In the genomic region with DNA sequence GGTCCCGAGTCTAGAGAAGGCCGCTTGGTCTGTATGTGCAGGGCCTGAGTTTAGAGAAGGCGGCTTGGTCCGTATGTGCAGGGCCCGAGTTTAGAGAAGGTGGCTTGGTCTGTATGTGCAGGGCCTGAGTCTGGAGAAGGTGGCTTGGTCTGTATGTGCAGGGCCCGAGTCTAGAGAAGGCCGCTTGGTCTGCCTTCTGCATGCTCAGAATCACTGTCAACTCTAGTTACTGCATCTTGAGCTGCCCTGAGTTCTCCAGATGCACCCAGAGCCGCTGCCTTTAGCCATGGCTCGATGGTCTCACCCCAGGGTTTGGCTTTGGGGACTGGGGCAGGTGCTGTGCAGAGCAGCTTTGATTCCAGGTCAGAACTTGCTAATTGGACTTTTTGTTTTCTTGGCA, we compare ENCODE assay signal across 19 cellular contexts. TPM values are rescaled to one million over a fixed set of nuclear protein-coding genes. Genes with fewer than 3 reads are reported as not detected.
DNase-seq lines count a peak whose midpoint lies in the region; ATAC-seq, FAIRE-seq and TF ChIP-seq lines count a peak whose summit lies in the region.
"Had no signal": no experiment of that assay in that cellular context is flagged by ENCODE, and none has a peak within 500 bp of the region (broad histone marks: within the 10 kb centered on the region; RNA-seq: fewer than 3 reads in every experiment).

No MANE protein-coding gene starts in this region.

- DNase-seq in GM23248 (no peak), NCI-H69 (lab: John Stamatoyannopoulos, UW) (peak; percentile 48), kidney (peak; percentile 37), osteocyte (ENCODE audit: extremely low spot score, unreplicated experiment) (no peak), amniotic stem cell (lab: John Stamatoyannopoulos, UW) (no peak), WTC11 (ENCODE audit: low spot score) (no peak)
- DNase-seq: Calu3; CD4-positive, alpha-beta memory T cell; GF-D8; GOT3; MM.1S; NCI-H1092 treated with DMSO at 0.1 percent for 48 hours; NCI-H187; NCI-H226; NCI-H524; PC-9; SJCRH30 had no signal

- no peak for ATAC-seq in stimulated activated memory B cell treated with anti-CD40 and anti-IgM and Interleukin-4, amounts not matched to agents 10 μg/mL and 1 μg/mL and 100 μg/mL, for 72 hours
- ATAC-seq in WTC11: no peak
- ATAC-seq: A549 had no signal

- 78 to 79% methylated on average over 6 to 9 of the region's 9 CpGs for WGBS in GM23248 (ENCODE audit: low coverage in 1 of 2, low lambda C conversion rate in 2 of 2, missing lambda C conversion rate in 2 of 2), 2 experiments

- no peaks in the 10 kb centered on the region for H3K9me3 ChIP-seq in GM23248 (ENCODE audit: low read depth)
- no peaks in the 10 kb centered on the region for H3K9me3 ChIP-seq in kidney (ENCODE audit: control insufficient read depth in 1 of 2, low read length in 2 of 2)
- H3K9me3 ChIP-seq: A549, SJCRH30 had no signal

- H3K9me3 Mint-ChIP-seq in osteocyte (ENCODE audit: unreplicated experiment) (no peaks in the 10 kb centered on the region), WTC11 (no peaks in the 10 kb centered on the region)
- no peaks in the 10 kb centered on the region for H3K9me3 Mint-ChIP-seq in stimulated activated memory B cell treated with anti-CD40 and anti-IgM and Interleukin-4, amounts not matched to agents 10 μg/mL and 1 μg/mL and 100 μg/mL, for 72 hours
- H3K9me3 Mint-ChIP-seq: CD4-positive, alpha-beta memory T cell had no signal

- no peak overlapping the region for H3K4me3 ChIP-seq in GM23248
- no peak overlapping the region for H3K4me3 ChIP-seq in kidney (ENCODE audit: low read length in 2 of 2)
- H3K4me3 ChIP-seq: A549, PC-9, SJCRH30 had no signal

- H3K4me2 ChIP-seq in GM23248 (ENCODE audit: unreplicated experiment): no peak overlapping the region
- H3K4me2 ChIP-seq: A549, PC-9 had no signal

- TF ChIP-seq CTCF in kidney (IDR thresholded peaks at IDR 0.05; ENCODE audit: borderline replicate concordance, extremely low read depth, insufficient read depth): no peak
- TF ChIP-seq CTCF in osteocyte (IDR thresholded peaks at IDR 0.05): no peak
- no peak for TF ChIP-seq CTCF in WTC11 (IDR thresholded peaks at IDR 0.05)

- H3K36me3 ChIP-seq in GM23248 (ENCODE audit: low read depth) (peaks cover 9% of the 10 kb centered on the region; the same call in 1 of the 2 replicates), kidney (ENCODE audit: control insufficient read depth in 1 of 2, insufficient read depth in 2 of 2, low read length in 2 of 2) (no peaks in the 10 kb centered on the region)
- H3K36me3 ChIP-seq: SJCRH30 had no signal

- no peak for FAIRE-seq in kidney (lab: Jason Lieb, UNC)
- FAIRE-seq: A549 had no signal

- POLR2A ChIA-PET in WTC11 (lab: Charles Lee): no interaction called here

- peaks cover 4% of the 10 kb centered on the region; the same call in 1 of the 2 replicates for H3K79me2 ChIP-seq in GM23248 (ENCODE audit: insufficient read depth)

- H3K9ac ChIP-seq in GM23248 (no peak overlapping the region), kidney (ENCODE audit: low read length in 2 of 2) (no peak overlapping the region)

- peak overlapping the region; percentile 50 for H3K27ac ChIP-seq in GM23248
- no peak overlapping the region for H3K27ac ChIP-seq in kidney (ENCODE audit: low read depth in 2 of 2, low read length in 2 of 2)
- H3K27ac ChIP-seq: A549, PC-9, SJCRH30 had no signal

- no peaks in the 10 kb centered on the region for H3K27me3 Mint-ChIP-seq in osteocyte (ENCODE audit: unreplicated experiment)
- no peaks in the 10 kb centered on the region for H3K27me3 Mint-ChIP-seq in stimulated activated memory B cell treated with anti-CD40 and anti-IgM and Interleukin-4, amounts not matched to agents 10 μg/mL and 1 μg/mL and 100 μg/mL, for 72 hours
- no peaks in the 10 kb centered on the region; the same call in 1 of the 2 replicates for H3K27me3 Mint-ChIP-seq in WTC11 (ENCODE audit: low read depth)

- peaks cover 18% of the 10 kb centered on the region; the same call in 1 of the 2 replicates for H3F3A ChIP-seq in GM23248 (ENCODE audit: insufficient read depth)

- H3K4me1 ChIP-seq in GM23248 (ENCODE audit: insufficient read depth): peaks cover 15% of the 10 kb centered on the region; the same call in 1 of the 2 replicates
- H3K4me1 ChIP-seq in kidney (ENCODE audit: control insufficient read depth in 1 of 2, insufficient read depth in 1 of 2, low read depth in 1 of 2, low read length in 2 of 2): no peaks in the 10 kb centered on the region

- CTCF ChIA-PET in WTC11 (lab: Charles Lee): interaction anchor here (1.2 to 2.1 kb wide), 2 partner anchors 13 to 19 kb away, joined by 3 to 12 read pairs; no protein-coding TSS in a partner anchor

- H3K4me1 Mint-ChIP-seq in osteocyte (ENCODE audit: unreplicated experiment) (peaks cover 62% of the 10 kb centered on the region), WTC11 (peaks cover 18% of the 10 kb centered on the region)
- no peaks in the 10 kb centered on the region for H3K4me1 Mint-ChIP-seq in stimulated activated memory B cell treated with anti-CD40 and anti-IgM and Interleukin-4, amounts not matched to agents 10 μg/mL and 1 μg/mL and 100 μg/mL, for 72 hours

- H3K9me2 ChIP-seq in GM23248 (ENCODE audit: insufficient read depth): no peaks in the 10 kb centered on the region

- in situ Hi-C loops in GM23248 (cut with MboI): no loop called here

- H3K27ac Mint-ChIP-seq in osteocyte (ENCODE audit: unreplicated experiment) (peak overlapping the region; percentile 93), WTC11 (no peak overlapping the region)
- H3K27ac Mint-ChIP-seq in stimulated activated memory B cell treated with anti-CD40 and anti-IgM and Interleukin-4, amounts not matched to agents 10 μg/mL and 1 μg/mL and 100 μg/mL, for 72 hours: no peak overlapping the region
- H3K27ac Mint-ChIP-seq: CD4-positive, alpha-beta memory T cell had no signal

- H4K20me1 ChIP-seq in GM23248 (ENCODE audit: insufficient read depth): no peaks in the 10 kb centered on the region

- H3K36me3 Mint-ChIP-seq in osteocyte (ENCODE audit: unreplicated experiment): peaks cover 15% of the 10 kb centered on the region
- H3K36me3 Mint-ChIP-seq in stimulated activated memory B cell treated with anti-CD40 and anti-IgM and Interleukin-4, amounts not matched to agents 10 μg/mL and 1 μg/mL and 100 μg/mL, for 72 hours: peaks cover 43% of the 10 kb centered on the region
- H3K36me3 Mint-ChIP-seq in WTC11: no peaks in the 10 kb centered on the region
- H3K36me3 Mint-ChIP-seq: CD4-positive, alpha-beta memory T cell had no signal

- intact Hi-C loops in kidney (cut with DNase I): no loop called here

- H2AFZ ChIP-seq in GM23248: no peak overlapping the region
- H2AFZ ChIP-seq: PC-9 had no signal

- H3K27me3 ChIP-seq in GM23248 (replicated peaks; ENCODE audit: insufficient read depth): no peaks in the 10 kb centered on the region
- H3K27me3 ChIP-seq: SJCRH30 had no signal

- H3K4me3 Mint-ChIP-seq in osteocyte (ENCODE audit: unreplicated experiment) (no peak overlapping the region), WTC11 (no peak overlapping the region)
- H3K4me3 Mint-ChIP-seq in stimulated activated memory B cell treated with anti-CD40 and anti-IgM and Interleukin-4, amounts not matched to agents 10 μg/mL and 1 μg/mL and 100 μg/mL, for 72 hours: no peak overlapping the region
- H3K4me3 Mint-ChIP-seq: CD4-positive, alpha-beta memory T cell had no signal

TF ChIP-seq in WTC11, 78 proteins besides CTCF, POLR2A, EP300 and RAD21 (continues in another document):
- TF ChIP-seq FOXK1 (CRISPR knock-in tag; IDR thresholded peaks at IDR 0.05): no peak
- TF ChIP-seq TEAD1 (CRISPR knock-in tag; IDR thresholded peaks at IDR 0.05): no peak
- TF ChIP-seq GRHL2 (CRISPR knock-in tag; IDR thresholded peaks at IDR 0.05; ENCODE audit: insufficient replicate concordance, severe bottlenecking): no peak
- TF ChIP-seq, protein P1, sequence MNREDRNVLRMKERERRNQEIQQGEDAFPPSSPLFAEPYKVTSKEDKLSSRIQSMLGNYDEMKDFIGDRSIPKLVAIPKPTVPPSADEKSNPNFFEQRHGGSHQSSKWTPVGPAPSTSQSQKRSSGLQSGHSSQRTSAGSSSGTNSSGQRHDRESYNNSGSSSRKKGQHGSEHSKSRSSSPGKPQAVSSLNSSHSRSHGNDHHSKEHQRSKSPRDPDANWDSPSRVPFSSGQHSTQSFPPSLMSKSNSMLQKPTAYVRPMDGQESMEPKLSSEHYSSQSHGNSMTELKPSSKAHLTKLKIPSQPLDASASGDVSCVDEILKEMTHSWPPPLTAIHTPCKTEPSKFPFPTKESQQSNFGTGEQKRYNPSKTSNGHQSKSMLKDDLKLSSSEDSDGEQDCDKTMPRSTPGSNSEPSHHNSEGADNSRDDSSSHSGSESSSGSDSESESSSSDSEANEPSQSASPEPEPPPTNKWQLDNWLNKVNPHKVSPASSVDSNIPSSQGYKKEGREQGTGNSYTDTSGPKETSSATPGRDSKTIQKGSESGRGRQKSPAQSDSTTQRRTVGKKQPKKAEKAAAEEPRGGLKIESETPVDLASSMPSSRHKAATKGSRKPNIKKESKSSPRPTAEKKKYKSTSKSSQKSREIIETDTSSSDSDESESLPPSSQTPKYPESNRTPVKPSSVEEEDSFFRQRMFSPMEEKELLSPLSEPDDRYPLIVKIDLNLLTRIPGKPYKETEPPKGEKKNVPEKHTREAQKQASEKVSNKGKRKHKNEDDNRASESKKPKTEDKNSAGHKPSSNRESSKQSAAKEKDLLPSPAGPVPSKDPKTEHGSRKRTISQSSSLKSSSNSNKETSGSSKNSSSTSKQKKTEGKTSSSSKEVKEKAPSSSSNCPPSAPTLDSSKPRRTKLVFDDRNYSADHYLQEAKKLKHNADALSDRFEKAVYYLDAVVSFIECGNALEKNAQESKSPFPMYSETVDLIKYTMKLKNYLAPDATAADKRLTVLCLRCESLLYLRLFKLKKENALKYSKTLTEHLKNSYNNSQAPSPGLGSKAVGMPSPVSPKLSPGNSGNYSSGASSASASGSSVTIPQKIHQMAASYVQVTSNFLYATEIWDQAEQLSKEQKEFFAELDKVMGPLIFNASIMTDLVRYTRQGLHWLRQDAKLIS (CRISPR knock-in tag; IDR thresholded peaks at IDR 0.05; ENCODE audit: borderline replicate concordance): no peak
- no peak for TF ChIP-seq FOXP1 (CRISPR knock-in tag; IDR thresholded peaks at IDR 0.05; ENCODE audit: borderline replicate concordance)

RNA-seq across cellular contexts. Expression of gene EXOC3, which starts 25.7 kb away (rescaled TPM):
- 32.4 and 39.9 TPM in 2 replicates for total RNA-seq in GM23248 (2014; rRNA removed; shearing (Covaris generic))
- 40.9 and 43.0 TPM in 2 replicates for polyA plus RNA-seq in GM23248 (2016; fragmentation: Nextera tagmentation; extraction: Ambion mirVana)
- total RNA-seq in kidney: 71.5 TPM
- polyA plus RNA-seq in kidney (ENCODE audit: insufficient read depth, low read depth, low replicate concordance): 40.5 TPM
- total RNA-seq in osteocyte: 70.0 and 81.4 TPM in 2 replicates
- total RNA-seq in WTC11 (2021): 60.1 to 62.4 TPM (median 62.2 TPM) in 3 replicates

Comparison
In these comparisons a context has a peak if more than half of its experiments do, and no peak if none do; other contexts are left out.
1. DNase-seq: peak in NCI-H69 (single experiment) and kidney (single experiment); none in GM23248 (single experiment), osteocyte (single experiment), amniotic stem cell (single experiment) and WTC11 (single experiment).